19 cellular contexts compared by ENCODE assay signal in the genomic region with DNA sequence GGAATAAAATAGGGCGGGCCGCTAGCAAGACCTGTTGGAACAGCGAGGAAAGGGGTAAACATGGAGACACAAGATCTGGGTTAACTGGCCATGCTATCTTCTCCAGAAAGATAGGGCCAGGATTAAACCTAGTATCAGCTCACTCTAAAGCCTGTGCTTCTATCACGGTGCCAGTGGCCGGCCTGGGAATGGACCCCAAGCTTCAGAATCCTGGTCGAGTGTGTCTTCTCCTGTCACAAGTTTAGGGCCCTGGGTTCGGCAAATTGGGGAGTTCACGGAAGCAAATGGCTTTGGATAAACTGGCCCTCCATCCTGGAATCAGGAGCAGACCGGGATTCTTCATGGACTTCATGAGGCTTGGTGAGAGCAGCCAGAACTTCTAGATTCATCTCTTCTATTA.
DNase-seq lines count a peak whose midpoint lies in the region; ATAC-seq lines count a peak whose summit lies in the region.
"Had no signal": no experiment of that assay in that cellular context is flagged by ENCODE, and none has a peak within 500 bp of the region (broad histone marks: within the 10 kb centered on the region; RNA-seq: fewer than 3 reads in every experiment).

No MANE protein-coding gene starts in this region.

- H3K4me3 Mint-ChIP-seq in CD8-positive, alpha-beta memory T cell = no peak overlapping the region
- peak overlapping the region; percentile 9 for H3K4me3 Mint-ChIP-seq in activated naive CD8-positive, alpha-beta T cell treated with anti-CD3 and anti-CD28 coated beads, Interleukin-2, amount 50 U/mL, for 24 hours
- H3K4me3 Mint-ChIP-seq in natural killer cell treated with Interleukin-12 subunit alpha and Interleukin-12 subunit beta and Interleukin-15 and Interleukin-18, amount 100 ng/mL, for 72 hours = peak overlapping the region; percentile 65

- peak overlapping the region; percentile 66 to 94 (median 82); a peak in 21 of 22 replicates for H3K9ac ChIP-seq in BLaER1 treated with 17β-estradiol and CSF1 and Interleukin-3, amounts not matched to agents 10 nM and 100 nM

- peaks cover 0 to 79% (median 5%) of the 10 kb centered on the region in 11 experiments; a peak in 13 of 22 replicates for H4K20me1 ChIP-seq in BLaER1 treated with 17β-estradiol and CSF1 and Interleukin-3, amounts not matched to agents 10 nM and 100 nM

- POLR2A ChIA-PET in CD8-positive, alpha-beta memory T cell (lab: Charles Lee) = no interaction called here

- peak overlapping the region; percentile 83 to 100 (median 96) for H3K4me2 ChIP-seq in BLaER1 treated with 17β-estradiol and CSF1 and Interleukin-3, amounts not matched to agents 10 nM and 100 nM

- peak overlapping the region; percentile 57 to 99 (median 95); a peak in 21 of 22 replicates for H3K27ac ChIP-seq in BLaER1 treated with 17β-estradiol and CSF1 and Interleukin-3, amounts not matched to agents 10 nM and 100 nM
- no peak overlapping the region for H3K27ac ChIP-seq in CD8-positive, alpha-beta memory T cell (ENCODE audit: low read depth, low read length)
- H3K27ac ChIP-seq: epithelial cell of prostate, thyroid gland had no signal

- no peak for ATAC-seq in activated naive CD8-positive, alpha-beta T cell treated with anti-CD3 and anti-CD28 coated beads, Interleukin-2, amount 50 U/mL, for 24 hours
- ATAC-seq in natural killer cell treated with Interleukin-12 subunit alpha and Interleukin-12 subunit beta and Interleukin-15 and Interleukin-18, amount 100 ng/mL, for 72 hours = no peak
- ATAC-seq in GM19455 (IDR thresholded peaks at IDR 0.05; ENCODE audit: unreplicated experiment) = no peak
- no peak for ATAC-seq in HG03457 (IDR thresholded peaks at IDR 0.05; ENCODE audit: unreplicated experiment)
- ATAC-seq in GM18861 (IDR thresholded peaks at IDR 0.05; ENCODE audit: unreplicated experiment) = no peak
- ATAC-seq: HCT116 had no signal

- H3K9me3 Mint-ChIP-seq in CD8-positive, alpha-beta memory T cell = no peaks in the 10 kb centered on the region
- no peaks in the 10 kb centered on the region for H3K9me3 Mint-ChIP-seq in activated naive CD8-positive, alpha-beta T cell treated with anti-CD3 and anti-CD28 coated beads, Interleukin-2, amount 50 U/mL, for 24 hours
- no peaks in the 10 kb centered on the region for H3K9me3 Mint-ChIP-seq in natural killer cell treated with Interleukin-12 subunit alpha and Interleukin-12 subunit beta and Interleukin-15 and Interleukin-18, amount 100 ng/mL, for 72 hours

- CTCF ChIA-PET in CD8-positive, alpha-beta memory T cell (lab: Charles Lee) = interaction anchor here (1.0 kb wide), 2 partner anchors 12 to 53 kb away, joined by 3 read pairs; no protein-coding TSS in a partner anchor

- H3K4me3 ChIP-seq in BLaER1 treated with 17β-estradiol and CSF1 and Interleukin-3, amounts not matched to agents 10 nM and 100 nM = peak overlapping the region in 9 of 10 experiments; percentile 4 to 48 (median 36); a peak in 17 of 20 replicates
- no peak overlapping the region for H3K4me3 ChIP-seq in CD8-positive, alpha-beta memory T cell (ENCODE audit: low read length)
- H3K4me3 ChIP-seq: gastroesophageal sphincter, lung, thyroid gland had no signal

- H3K4me1 Mint-ChIP-seq in CD8-positive, alpha-beta memory T cell = peaks cover 53 to 83% (median 55%) of the 10 kb centered on the region in 3 donors
- H3K4me1 Mint-ChIP-seq in activated naive CD8-positive, alpha-beta T cell treated with anti-CD3 and anti-CD28 coated beads, Interleukin-2, amount 50 U/mL, for 24 hours = peaks cover 91% of the 10 kb centered on the region
- peaks cover 73 to 81% of the 10 kb centered on the region in 2 donors for H3K4me1 Mint-ChIP-seq in natural killer cell treated with Interleukin-12 subunit alpha and Interleukin-12 subunit beta and Interleukin-15 and Interleukin-18, amount 100 ng/mL, for 72 hours (ENCODE audit: low read depth in 2 of 2)

- H3K4me1 ChIP-seq in BLaER1 treated with 17β-estradiol and CSF1 and Interleukin-3, amounts not matched to agents 10 nM and 100 nM = peaks cover 92 to 100% (median 98%) of the 10 kb centered on the region in 10 experiments
- peaks cover 51% of the 10 kb centered on the region for H3K4me1 ChIP-seq in CD8-positive, alpha-beta memory T cell (ENCODE audit: insufficient read depth, low read length)
- H3K4me1 ChIP-seq: gastroesophageal sphincter, thyroid gland had no signal

- 0 out of 22 replicates have a peak, but pooled peaks cover 0 to 6% (median 0%) of the 10 kb centered on the region in 11 experiments for H3K9me3 ChIP-seq in BLaER1 treated with 17β-estradiol and CSF1 and Interleukin-3, amounts not matched to agents 10 nM and 100 nM (replicated peaks in 1 of 11)
- no peaks in the 10 kb centered on the region for H3K9me3 ChIP-seq in CD8-positive, alpha-beta memory T cell (ENCODE audit: low read length)
- H3K9me3 ChIP-seq: gastroesophageal sphincter, thyroid gland had no signal

- peaks cover 0 to 3% of the 10 kb centered on the region in 2 donors for H3K27me3 Mint-ChIP-seq in CD8-positive, alpha-beta memory T cell
- no peaks in the 10 kb centered on the region for H3K27me3 Mint-ChIP-seq in activated naive CD8-positive, alpha-beta T cell treated with anti-CD3 and anti-CD28 coated beads, Interleukin-2, amount 50 U/mL, for 24 hours
- H3K27me3 Mint-ChIP-seq in natural killer cell treated with Interleukin-12 subunit alpha and Interleukin-12 subunit beta and Interleukin-15 and Interleukin-18, amount 100 ng/mL, for 72 hours = no peaks in the 10 kb centered on the region

- H3K27me3 ChIP-seq in BLaER1 treated with 17β-estradiol and CSF1 and Interleukin-3, amounts not matched to agents 10 nM and 100 nM = no peaks in the 10 kb centered on the region
- H3K27me3 ChIP-seq in CD8-positive, alpha-beta memory T cell (ENCODE audit: insufficient read depth, low read length, poor library complexity, severe bottlenecking) = no peaks in the 10 kb centered on the region
- H3K27me3 ChIP-seq: gastroesophageal sphincter, thyroid gland had no signal

- peak overlapping the region in 6 of 8 donors; percentile 67 to 94 (median 76) for H3K27ac Mint-ChIP-seq in CD8-positive, alpha-beta memory T cell
- peak overlapping the region; percentile 79 for H3K27ac Mint-ChIP-seq in activated naive CD8-positive, alpha-beta T cell treated with anti-CD3 and anti-CD28 coated beads, Interleukin-2, amount 50 U/mL, for 24 hours
- peak overlapping the region; percentile 73 to 95 for H3K27ac Mint-ChIP-seq in natural killer cell treated with Interleukin-12 subunit alpha and Interleukin-12 subunit beta and Interleukin-15 and Interleukin-18, amount 100 ng/mL, for 72 hours

- H3K36me3 ChIP-seq in BLaER1 treated with 17β-estradiol and CSF1 and Interleukin-3, amounts not matched to agents 10 nM and 100 nM = peaks cover 0 to 91% (median 51%) of the 10 kb centered on the region in 11 experiments; a peak in 18 of 22 replicates
- H3K36me3 ChIP-seq in CD8-positive, alpha-beta memory T cell (ENCODE audit: insufficient read depth, low read length) = peaks cover 35% of the 10 kb centered on the region

- peak in 1 of 5 donors; percentile 31 for DNase-seq in CD8-positive, alpha-beta memory T cell
- DNase-seq in activated naive CD8-positive, alpha-beta T cell treated with anti-CD3 and anti-CD28 coated beads, Interleukin-2, amount 50 U/mL, for 24 hours = no peak
- DNase-seq in natural killer cell treated with Interleukin-12 subunit alpha and Interleukin-12 subunit beta and Interleukin-15 and Interleukin-18, amount 100 ng/mL, for 72 hours (ENCODE audit: low spot score) = no peak
- no peak for DNase-seq in NCI-H1105 treated with DMSO at 0.1 percent for 48 hours (lab: John Stamatoyannopoulos, UW)
- DNase-seq: activated CD4-positive, CD25-positive, alpha-beta regulatory T cell treated with anti-CD3 and anti-CD28 coated beads, Interleukin-2, amount 50 U/mL, for 72 hours; aorta; DMS53; NCI-H187; NCI-H510A; SIG-M5; thyroid gland had no signal

- H3K36me3 Mint-ChIP-seq in CD8-positive, alpha-beta memory T cell = peaks cover 0 to 93% (median 28%) of the 10 kb centered on the region in 3 donors
- peaks cover 80% of the 10 kb centered on the region for H3K36me3 Mint-ChIP-seq in activated naive CD8-positive, alpha-beta T cell treated with anti-CD3 and anti-CD28 coated beads, Interleukin-2, amount 50 U/mL, for 24 hours (ENCODE audit: low read depth)
- peaks cover 35% of the 10 kb centered on the region for H3K36me3 Mint-ChIP-seq in natural killer cell treated with Interleukin-12 subunit alpha and Interleukin-12 subunit beta and Interleukin-15 and Interleukin-18, amount 100 ng/mL, for 72 hours

Comparison
In these comparisons a context has a peak if more than half of its experiments do, and no peak if none do; other contexts are left out.
1. H3K4me3 Mint-ChIP-seq: peak in activated naive CD8-positive, alpha-beta T cell treated with anti-CD3 and anti-CD28 coated beads, Interleukin-2, amount 50 U/mL, for 24 hours (single experiment) and natural killer cell treated with Interleukin-12 subunit alpha and Interleukin-12 subunit beta and Interleukin-15 and Interleukin-18, amount 100 ng/mL, for 72 hours (single experiment); none in CD8-positive, alpha-beta memory T cell (0 of 7).
2. Peak in every context shown above with its lines, with median percentiles within 50 percentile points of each other: H3K27ac Mint-ChIP-seq.